Comparison of ENCODE assay signal across 15 cellular contexts in genomic region chr4:92215471-92215870, GRCh38.
A peak's percentile ranks its signal among the peaks of the same experiment; 100 is the strongest.
DNase-seq lines count a peak whose midpoint lies in the region.
"Had no signal": no experiment of that assay in that cellular context is flagged by ENCODE, and none has a peak within 500 bp of the region (broad histone marks: within the 10 kb centered on the region; RNA-seq: fewer than 3 reads in every experiment).

No MANE protein-coding gene starts in this region.

- H2BK120ac ChIP-seq in mesenchymal stem cell (ENCODE audit: low read depth, low read length): no peak overlapping the region

- no peaks in the 10 kb centered on the region for H3K4me1 ChIP-seq in mesenchymal stem cell (ENCODE audit: control insufficient read depth, insufficient read depth, low read depth, low read length)
- H3K4me1 ChIP-seq: Caco-2, HAP-1 had no signal

- H4K8ac ChIP-seq in mesenchymal stem cell (ENCODE audit: low read length): no peak overlapping the region

- no peak overlapping the region for H2BK12ac ChIP-seq in mesenchymal stem cell (ENCODE audit: low read length in 2 of 2)

- no peaks in the 10 kb centered on the region for H3K27me3 ChIP-seq in mesenchymal stem cell (ENCODE audit: control insufficient read depth in 1 of 2, insufficient read depth in 1 of 2, low read length in 2 of 2)

- DNase-seq in NCI-H2171 (lab: John Stamatoyannopoulos, UW) (peak; percentile 6), NCI-H524 (lab: John Stamatoyannopoulos, UW) (peak; percentile 23 to 64), NCI-H82 (lab: John Stamatoyannopoulos, UW) (peak; percentile 45), cerebellar cortex (ENCODE audit: low spot score) (peak; percentile 81), mesenchymal stem cell (no peak), OCI-M2 (lab: John Stamatoyannopoulos, UW; ENCODE audit: unreplicated experiment) (no peak), NCI-H2107 (lab: John Stamatoyannopoulos, UW) (no peak)
- DNase-seq in stimulated activated naive CD4-positive, alpha-beta T cell treated with Interleukin-2 at 50 U/mL for 16 hours (lab: John Stamatoyannopoulos, UW): no peak
- DNase-seq: Caco-2; CD8-positive, alpha-beta T cell; DMS79; EL; GOT3; HFFc6 had no signal

- no peak overlapping the region for H4K91ac ChIP-seq in mesenchymal stem cell (ENCODE audit: low read length)

- no peak overlapping the region for H2BK15ac ChIP-seq in mesenchymal stem cell (ENCODE audit: low read depth, poor library complexity, severe bottlenecking)

- no peak overlapping the region for H3K18ac ChIP-seq in mesenchymal stem cell (ENCODE audit: low read depth in 1 of 2, low read length in 2 of 2)

- peaks cover 16% of the 10 kb centered on the region for H3K9me3 ChIP-seq in mesenchymal stem cell (ENCODE audit: control insufficient read depth, low read length)
- H3K9me3 ChIP-seq: Caco-2, HAP-1 had no signal

- no peak overlapping the region for H3K4ac ChIP-seq in mesenchymal stem cell (ENCODE audit: low read depth in 1 of 2, low read length in 2 of 2)

- H2BK5ac ChIP-seq in mesenchymal stem cell (ENCODE audit: low read depth, low read length, poor library complexity, severe bottlenecking): no peak overlapping the region

- no peak overlapping the region for H3K9ac ChIP-seq in mesenchymal stem cell (ENCODE audit: low read length)

- H3K36me3 ChIP-seq in mesenchymal stem cell (ENCODE audit: control insufficient read depth in 1 of 2, insufficient read depth in 2 of 2, low read depth in 1 of 2, low read length in 2 of 2): no peaks in the 10 kb centered on the region
- H3K36me3 ChIP-seq: HAP-1 had no signal

- H3K27ac ChIP-seq in mesenchymal stem cell (ENCODE audit: low read length, poor library complexity, severe bottlenecking): no peak overlapping the region

- WGBS in mesenchymal stem cell: 96% methylated on average over 3 of the region's 3 CpGs

- no peak overlapping the region for H3K14ac ChIP-seq in mesenchymal stem cell (ENCODE audit: low read length in 2 of 2)

- no peak overlapping the region for H2AFZ ChIP-seq in mesenchymal stem cell (ENCODE audit: low read depth, low read length)

- H3K79me1 ChIP-seq in mesenchymal stem cell (replicated peaks; ENCODE audit: low read length, poor library complexity, severe bottlenecking): no peaks in the 10 kb centered on the region

- no peak overlapping the region for H3K4me2 ChIP-seq in mesenchymal stem cell (ENCODE audit: low read length, poor library complexity, severe bottlenecking)

- H2AK5ac ChIP-seq in mesenchymal stem cell (ENCODE audit: low read length, severe bottlenecking): no peak overlapping the region

- H3K23ac ChIP-seq in mesenchymal stem cell (ENCODE audit: low read length in 2 of 2): no peak overlapping the region

- H3K4me3 ChIP-seq in mesenchymal stem cell (ENCODE audit: insufficient read depth in 1 of 2, low read depth in 1 of 2, low read length in 2 of 2): no peak overlapping the region
- H3K4me3 ChIP-seq: HAP-1 had no signal

Comparison
In these comparisons a context has a peak if more than half of its experiments do, and no peak if none do; other contexts are left out.
1. DNase-seq: peak in NCI-H2171 (single experiment), NCI-H524 (2 of 2), NCI-H82 (single experiment) and cerebellar cortex (single experiment); none in mesenchymal stem cell (single experiment), OCI-M2 (single experiment), NCI-H2107 (single experiment) and stimulated activated naive CD4-positive, alpha-beta T cell treated with Interleukin-2 at 50 U/mL for 16 hours (single experiment).